ENCODE assay signal across 8 cellular contexts in genomic region chr16:88784074-88784855, GRCh38. TPM values are rescaled to one million over a fixed set of nuclear protein-coding genes. Genes with fewer than 3 reads are reported as not detected.
DNase-seq lines count a peak whose midpoint lies in the region; TF ChIP-seq lines count a peak whose summit lies in the region.

No MANE protein-coding gene starts in this region.

- peak overlapping the region; percentile 74 for H3K4me3 ChIP-seq in A673 (ENCODE audit: low read depth, low read length, poor library complexity, severe bottlenecking)
- no peak overlapping the region for H3K4me3 ChIP-seq in Karpas-422 (ENCODE audit: low read length)

- H3K27ac Mint-ChIP-seq in activated naive CD4-positive, alpha-beta T cell treated with anti-CD3 and anti-CD28 coated beads for 36 hours, result peak overlapping the region; percentile 95
- peak overlapping the region; percentile 90 for H3K27ac Mint-ChIP-seq in osteocyte (ENCODE audit: unreplicated experiment)

- H3K79me2 ChIP-seq in Karpas-422 (ENCODE audit: low read length), result no peaks in the 10 kb centered on the region

- H3K9me2 ChIP-seq in Karpas-422 (replicated peaks; ENCODE audit: insufficient read depth, low read length), result no peaks in the 10 kb centered on the region

- in situ Hi-C loops in GM13976 (cut with MboI; ENCODE audit: low sequenced_read_pairs, unreplicated experiment), result no loop called here

- H2AFZ ChIP-seq in Karpas-422 (ENCODE audit: low read length), result no peak overlapping the region

- H3K9ac ChIP-seq in Karpas-422 (ENCODE audit: low read length), result no peak overlapping the region

- CTCF ChIA-PET in A673 (lab: Charles Lee), result interaction anchor here (0.5 to 2.5 kb wide), 5 partner anchors 12 to 193 kb away, joined by 3 to 24 read pairs (median 4); no protein-coding TSS in a partner anchor
- CTCF ChIA-PET in activated naive CD4-positive, alpha-beta T cell treated with anti-CD3 and anti-CD28 coated beads for 36 hours (lab: Charles Lee), result interaction anchor here (0.8 to 4.9 kb wide), 9 partner anchors 9 to 195 kb away, joined by 3 to 35 read pairs (median 5); no protein-coding TSS in a partner anchor

- no peak overlapping the region for H3K4me2 ChIP-seq in Karpas-422 (ENCODE audit: low read depth, low read length, poor library complexity, severe bottlenecking)

- no peaks in the 10 kb centered on the region for H3K9me3 Mint-ChIP-seq in activated naive CD4-positive, alpha-beta T cell treated with anti-CD3 and anti-CD28 coated beads for 36 hours
- no peaks in the 10 kb centered on the region for H3K9me3 Mint-ChIP-seq in osteocyte (ENCODE audit: unreplicated experiment)

- intact Hi-C loops in A673 (cut with micrococcal nuclease; ENCODE audit: unreplicated experiment), result no loop called here
- intact Hi-C loops in activated naive CD4-positive, alpha-beta T cell treated with anti-CD3 and anti-CD28 coated beads for 36 hours (cut with micrococcal nuclease), result loop anchor here (10.0 kb wide), 2 partner anchors 209 to 311 kb away; partner anchors contain the start of genes ACSF3 and ZC3H18

- no peaks in the 10 kb centered on the region for H3K9me3 ChIP-seq in A673 (ENCODE audit: low read depth, low read length, poor library complexity, severe bottlenecking)
- H3K9me3 ChIP-seq in Karpas-422 (ENCODE audit: low read length), result no peaks in the 10 kb centered on the region

- H3K4me3 Mint-ChIP-seq in activated naive CD4-positive, alpha-beta T cell treated with anti-CD3 and anti-CD28 coated beads for 36 hours, result peak overlapping the region; percentile 65
- H3K4me3 Mint-ChIP-seq in osteocyte (ENCODE audit: unreplicated experiment), result peak overlapping the region; percentile 84

- POLR2A ChIA-PET in A673 (lab: Charles Lee; ENCODE audit: low non-redundant PET), result interaction anchor here (0.6 to 1.0 kb wide), 2 partner anchors 13 to 61 kb away, joined by 3 to 5 read pairs; no protein-coding TSS in a partner anchor

- H3K36me3 ChIP-seq in A673 (ENCODE audit: insufficient read depth, low read length, poor library complexity, severe bottlenecking), result no peaks in the 10 kb centered on the region
- no peaks in the 10 kb centered on the region for H3K36me3 ChIP-seq in Karpas-422 (ENCODE audit: insufficient read depth, low read length)

- H3K4me1 ChIP-seq in A673 (ENCODE audit: insufficient read depth, low read length, poor library complexity, severe bottlenecking), result peaks cover 50% of the 10 kb centered on the region
- peaks cover 3% of the 10 kb centered on the region for H3K4me1 ChIP-seq in Karpas-422 (ENCODE audit: low read length)

- TF ChIP-seq CTCF in A673 (conservative IDR thresholded peaks at IDR 0.05; ENCODE audit: low read depth, low read length) (peak; percentile 53), GM13976 (IDR thresholded peaks at IDR 0.05; ENCODE audit: borderline replicate concordance, control extremely low read depth, extremely low read depth, insufficient read depth, missing control alignments) (peak; percentile 43), osteocyte (IDR thresholded peaks at IDR 0.05) (peak; percentile 61)

- H3K36me3 Mint-ChIP-seq in activated naive CD4-positive, alpha-beta T cell treated with anti-CD3 and anti-CD28 coated beads for 36 hours (ENCODE audit: low read depth), result no peaks in the 10 kb centered on the region
- no peaks in the 10 kb centered on the region for H3K36me3 Mint-ChIP-seq in osteocyte (ENCODE audit: unreplicated experiment)

- peaks cover 41% of the 10 kb centered on the region for H3K4me1 Mint-ChIP-seq in activated naive CD4-positive, alpha-beta T cell treated with anti-CD3 and anti-CD28 coated beads for 36 hours (ENCODE audit: low read depth)
- peaks cover 45% of the 10 kb centered on the region for H3K4me1 Mint-ChIP-seq in osteocyte (ENCODE audit: unreplicated experiment)

- DNase-seq in A673 (ENCODE audit: low spot score) (peak; percentile 84), GM13976 (ENCODE audit: low spot score) (peak; percentile 72), NCI-H226 (peak; percentile 69), germinal center (ENCODE audit: low spot score) (peak; percentile 58), osteocyte (ENCODE audit: extremely low spot score, unreplicated experiment) (no peak), Karpas-422 (no peak), NCI-H774 (lab: John Stamatoyannopoulos, UW) (no peak)
- peak; percentile 60 for DNase-seq in activated naive CD4-positive, alpha-beta T cell treated with anti-CD3 and anti-CD28 coated beads for 36 hours

- no peaks in the 10 kb centered on the region for H4K20me1 ChIP-seq in Karpas-422 (ENCODE audit: insufficient read depth, low read depth, low read length)

- H3K27ac ChIP-seq in A673 (ENCODE audit: low read depth, low read length, poor library complexity, severe bottlenecking), result peak overlapping the region; percentile 95
- no peak overlapping the region for H3K27ac ChIP-seq in Karpas-422 (ENCODE audit: low read length)

- H3K27me3 ChIP-seq in A673 (replicated peaks; ENCODE audit: insufficient read depth, low read depth, low read length, poor library complexity) (no peaks in the 10 kb centered on the region), Karpas-422 (ENCODE audit: low read length) (no peaks in the 10 kb centered on the region)

- no peaks in the 10 kb centered on the region for H3K27me3 Mint-ChIP-seq in activated naive CD4-positive, alpha-beta T cell treated with anti-CD3 and anti-CD28 coated beads for 36 hours (ENCODE audit: low read depth)
- no peaks in the 10 kb centered on the region for H3K27me3 Mint-ChIP-seq in osteocyte (ENCODE audit: unreplicated experiment)

- no TSS peak for BruUV-seq in A673 (replicated peaks; lab: Mats Ljungman, UMichigan)

RNA-seq across cellular contexts. Expression of gene PIEZO1, which starts 0.8 kb away (rescaled TPM):
- total RNA-seq in A673 (2021), result 174 and 182 TPM in 2 replicates
- total RNA-seq in activated naive CD4-positive, alpha-beta T cell treated with anti-CD3 and anti-CD28 coated beads for 36 hours, result 10 to 100 TPM; 78.2 to 80.1 TPM
- total RNA-seq in osteocyte, result 165 and 174 TPM in 2 replicates
- total RNA-seq in Karpas-422 (2014; rRNA removed; shearing (Covaris generic); ENCODE audit: low replicate concordance), result 1.8 and 2.1 TPM in 2 replicates

RNA-seq across cellular contexts. Expression of gene CDT1, which starts 19.3 kb away (rescaled TPM):
- total RNA-seq in A673 (2021) (103 TPM in 2 replicates), osteocyte (5.6 and 6.6 TPM in 2 replicates)
- total RNA-seq in activated naive CD4-positive, alpha-beta T cell treated with anti-CD3 and anti-CD28 coated beads for 36 hours, result 100 to 1,000 TPM; 223 to 231 TPM
- total RNA-seq in Karpas-422 (2014; rRNA removed; shearing (Covaris generic); ENCODE audit: low replicate concordance), result 20.4 and 40.3 TPM in 2 replicates

RNA-seq across cellular contexts. Expression of gene APRT, which starts 27.5 kb away (rescaled TPM):
- total RNA-seq in A673 (2021) (129 and 134 TPM in 2 replicates), osteocyte (77.1 and 83.9 TPM in 2 replicates)
- total RNA-seq in activated naive CD4-positive, alpha-beta T cell treated with anti-CD3 and anti-CD28 coated beads for 36 hours, result 100 to 1,000 TPM; 314 TPM
- total RNA-seq in Karpas-422 (2014; rRNA removed; shearing (Covaris generic); ENCODE audit: low replicate concordance), result 193 and 232 TPM in 2 replicates

Comparison
In these comparisons a context has a peak if more than half of its experiments do, and no peak if none do; other contexts are left out.
1. DNase-seq: peak in A673 (single experiment), GM13976 (single experiment), NCI-H226 (single experiment), activated naive CD4-positive, alpha-beta T cell treated with anti-CD3 and anti-CD28 coated beads for 36 hours (single experiment) and germinal center (single experiment); none in osteocyte (single experiment), Karpas-422 (single experiment) and NCI-H774 (single experiment).
2. RNA of gene PIEZO1, which starts 0.8 kb away (total RNA-seq): 174 to 182 TPM in A673, 165 to 174 TPM in osteocyte and 78.2 to 80.1 TPM in activated naive CD4-positive, alpha-beta T cell treated with anti-CD3 and anti-CD28 coated beads for 36 hours; 1.8 to 2.1 TPM in Karpas-422; every median in the first group is over 10 times any median in the second.
3. Peak in every context shown above with its lines, with median percentiles within 50 percentile points of each other: CTCF ChIP-seq.